14 cellular contexts compared by ENCODE assay signal in the genomic region with DNA sequence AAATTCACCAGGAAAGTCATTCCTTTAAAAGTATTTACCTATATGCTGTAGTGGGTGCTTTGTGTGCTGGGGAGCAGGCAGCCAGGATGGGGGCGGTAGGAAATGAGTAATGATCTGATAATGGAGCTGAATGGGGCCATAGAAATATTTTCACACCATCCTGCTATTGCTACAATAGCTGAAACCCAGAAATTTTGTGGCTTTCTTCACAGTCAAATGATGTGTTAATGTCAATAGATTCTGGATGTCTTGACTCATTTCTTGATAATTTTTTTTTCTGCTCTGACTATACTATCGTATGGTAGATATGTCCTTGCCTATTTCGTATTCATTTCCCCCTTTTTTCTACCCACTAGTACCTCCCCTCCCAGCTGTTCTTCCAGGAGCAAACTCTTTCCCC. TPM values are rescaled to one million over a fixed set of nuclear protein-coding genes. Genes with fewer than 3 reads are reported as not detected.
DNase-seq lines count a peak whose midpoint lies in the region; ATAC-seq and TF ChIP-seq lines count a peak whose summit lies in the region.
"Had no signal": no experiment of that assay in that cellular context is flagged by ENCODE, and none has a peak within 500 bp of the region (broad histone marks: within the 10 kb centered on the region; RNA-seq: fewer than 3 reads in every experiment).

No MANE protein-coding gene starts in this region.

- no peaks in the 10 kb centered on the region for H3K4me1 Mint-ChIP-seq in activated T-helper 17 cell treated with anti-CD3 and anti-CD28 coated beads, Interleukin-2, amount 50 U/mL, for 72 hours
- H3K4me1 Mint-ChIP-seq in WTC11, result peaks cover 21% of the 10 kb centered on the region

- no peak for DNase-seq in COR-L47 (lab: John Stamatoyannopoulos, UW)
- no peak for DNase-seq in aorta
- DNase-seq in WTC11 (ENCODE audit: low spot score), result no peak
- DNase-seq in GOT3 (lab: John Stamatoyannopoulos, UW), result no peak
- DNase-seq: DMS153; naive B cell; NCI-H146; SHP77; stimulated activated CD4-positive, alpha-beta T cell treated with anti-CD3 and anti-CD28 coated beads, Interleukin-4, amount 100 ng/mL, for 1 hour had no signal

- no peaks in the 10 kb centered on the region for H3K36me3 Mint-ChIP-seq in activated T-helper 17 cell treated with anti-CD3 and anti-CD28 coated beads, Interleukin-2, amount 50 U/mL, for 72 hours (ENCODE audit: low read depth)
- H3K36me3 Mint-ChIP-seq in WTC11, result no peaks in the 10 kb centered on the region
- H3K36me3 Mint-ChIP-seq: naive B cell had no signal

- no peaks in the 10 kb centered on the region for H3K27me3 Mint-ChIP-seq in activated T-helper 17 cell treated with anti-CD3 and anti-CD28 coated beads, Interleukin-2, amount 50 U/mL, for 72 hours
- H3K27me3 Mint-ChIP-seq in WTC11 (ENCODE audit: low read depth), result no peaks in the 10 kb centered on the region

- H3K27ac ChIP-seq in aorta (ENCODE audit: low read depth in 1 of 2, low read length in 2 of 2), result no peak overlapping the region

- no peak overlapping the region for H3K27ac Mint-ChIP-seq in activated T-helper 17 cell treated with anti-CD3 and anti-CD28 coated beads, Interleukin-2, amount 50 U/mL, for 72 hours
- H3K27ac Mint-ChIP-seq in WTC11, result no peak overlapping the region
- H3K27ac Mint-ChIP-seq: dendritic cell treated with granulocyte-macrophage colony-stimulating factor and Interleukin-4, amounts not matched to agents 40 ng/mL and 50 ng/mL, for 4 days had no signal

- no peaks in the 10 kb centered on the region for H3K36me3 ChIP-seq in aorta (ENCODE audit: control insufficient read depth in 1 of 2, insufficient read depth in 2 of 2, low read length in 1 of 2)

- H3K9me3 Mint-ChIP-seq in activated T-helper 17 cell treated with anti-CD3 and anti-CD28 coated beads, Interleukin-2, amount 50 U/mL, for 72 hours, result no peaks in the 10 kb centered on the region
- no peaks in the 10 kb centered on the region for H3K9me3 Mint-ChIP-seq in WTC11
- H3K9me3 Mint-ChIP-seq: dendritic cell treated with granulocyte-macrophage colony-stimulating factor and Interleukin-4, amounts not matched to agents 40 ng/mL and 50 ng/mL, for 4 days; naive B cell had no signal

- H3K9me3 ChIP-seq in aorta (ENCODE audit: control insufficient read depth, low read length), result no peaks in the 10 kb centered on the region

- POLR2A ChIA-PET in WTC11 (lab: Charles Lee), result interaction anchor here (0.5 kb wide), 1 partner anchor 189 kb away, joined by 4 read pairs; no protein-coding TSS in a partner anchor

- no peak for TF ChIP-seq CTCF in WTC11 (IDR thresholded peaks at IDR 0.05)

- ATAC-seq in GM18499 (IDR thresholded peaks at IDR 0.05; ENCODE audit: insufficient read depth, unreplicated experiment) (peak; percentile 91), GM19455 (IDR thresholded peaks at IDR 0.05; ENCODE audit: unreplicated experiment) (peak; percentile 81), HG02970 (IDR thresholded peaks at IDR 0.05; ENCODE audit: low FRiP score, unreplicated experiment) (peak; percentile 79), aorta (ENCODE audit: low FRiP score) (no peak), WTC11 (no peak)
- peak; percentile 68 for ATAC-seq in activated T-helper 17 cell treated with anti-CD3 and anti-CD28 coated beads, Interleukin-2, amount 50 U/mL, for 72 hours (replicated peaks)

- WGBS in aorta, 2 donors, result 68 to 72% methylated on average over 3 of the region's 3 CpGs

- no peaks in the 10 kb centered on the region for H3K4me1 ChIP-seq in aorta (ENCODE audit: control insufficient read depth in 1 of 2, insufficient read depth in 2 of 2, low read length in 2 of 2)

- CTCF ChIA-PET in WTC11 (lab: Charles Lee), result interaction anchor here (1.0 kb wide), 1 partner anchor 16 kb away, joined by 4 read pairs; no protein-coding TSS in a partner anchor

- H3K27me3 ChIP-seq in aorta (ENCODE audit: control insufficient read depth in 1 of 2, insufficient read depth in 2 of 2, low read length in 1 of 2), result no peaks in the 10 kb centered on the region

- H3K4me3 Mint-ChIP-seq in activated T-helper 17 cell treated with anti-CD3 and anti-CD28 coated beads, Interleukin-2, amount 50 U/mL, for 72 hours, result no peak overlapping the region
- H3K4me3 Mint-ChIP-seq in WTC11, result no peak overlapping the region
- H3K4me3 Mint-ChIP-seq: dendritic cell treated with granulocyte-macrophage colony-stimulating factor and Interleukin-4, amounts not matched to agents 40 ng/mL and 50 ng/mL, for 4 days; naive B cell had no signal

- no peak overlapping the region for H3K4me3 ChIP-seq in aorta (ENCODE audit: low read length in 2 of 2)

- intact Hi-C loops in aorta (cut with DNase I), result no loop called here

TF ChIP-seq in WTC11, 78 proteins besides CTCF, POLR2A, EP300 and RAD21:
- TF ChIP-seq TEAD1 (CRISPR knock-in tag; IDR thresholded peaks at IDR 0.05) (no peak), MYBL2 (CRISPR knock-in tag; IDR thresholded peaks at IDR 0.05) (no peak), ZNF121 (CRISPR knock-in tag; IDR thresholded peaks at IDR 0.05) (no peak), NR3C1 (CRISPR knock-in tag; conservative IDR thresholded peaks at IDR 0.05; ENCODE audit: low read depth) (no peak), ZNF138 (CRISPR knock-in tag; conservative IDR thresholded peaks at IDR 0.05) (no peak), ZNF317 (CRISPR knock-in tag; IDR thresholded peaks at IDR 0.05; ENCODE audit: borderline replicate concordance, low read depth) (no peak), NFYB (CRISPR knock-in tag; conservative IDR thresholded peaks at IDR 0.05; ENCODE audit: low read depth) (no peak)
- TF ChIP-seq, protein P1, sequence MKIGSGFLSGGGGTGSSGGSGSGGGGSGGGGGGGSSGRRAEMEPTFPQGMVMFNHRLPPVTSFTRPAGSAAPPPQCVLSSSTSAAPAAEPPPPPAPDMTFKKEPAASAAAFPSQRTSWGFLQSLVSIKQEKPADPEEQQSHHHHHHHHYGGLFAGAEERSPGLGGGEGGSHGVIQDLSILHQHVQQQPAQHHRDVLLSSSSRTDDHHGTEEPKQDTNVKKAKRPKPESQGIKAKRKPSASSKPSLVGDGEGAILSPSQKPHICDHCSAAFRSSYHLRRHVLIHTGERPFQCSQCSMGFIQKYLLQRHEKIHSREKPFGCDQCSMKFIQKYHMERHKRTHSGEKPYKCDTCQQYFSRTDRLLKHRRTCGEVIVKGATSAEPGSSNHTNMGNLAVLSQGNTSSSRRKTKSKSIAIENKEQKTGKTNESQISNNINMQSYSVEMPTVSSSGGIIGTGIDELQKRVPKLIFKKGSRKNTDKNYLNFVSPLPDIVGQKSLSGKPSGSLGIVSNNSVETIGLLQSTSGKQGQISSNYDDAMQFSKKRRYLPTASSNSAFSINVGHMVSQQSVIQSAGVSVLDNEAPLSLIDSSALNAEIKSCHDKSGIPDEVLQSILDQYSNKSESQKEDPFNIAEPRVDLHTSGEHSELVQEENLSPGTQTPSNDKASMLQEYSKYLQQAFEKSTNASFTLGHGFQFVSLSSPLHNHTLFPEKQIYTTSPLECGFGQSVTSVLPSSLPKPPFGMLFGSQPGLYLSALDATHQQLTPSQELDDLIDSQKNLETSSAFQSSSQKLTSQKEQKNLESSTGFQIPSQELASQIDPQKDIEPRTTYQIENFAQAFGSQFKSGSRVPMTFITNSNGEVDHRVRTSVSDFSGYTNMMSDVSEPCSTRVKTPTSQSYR (CRISPR knock-in tag; IDR thresholded peaks at IDR 0.05), result no peak
- TF ChIP-seq, protein P2, sequence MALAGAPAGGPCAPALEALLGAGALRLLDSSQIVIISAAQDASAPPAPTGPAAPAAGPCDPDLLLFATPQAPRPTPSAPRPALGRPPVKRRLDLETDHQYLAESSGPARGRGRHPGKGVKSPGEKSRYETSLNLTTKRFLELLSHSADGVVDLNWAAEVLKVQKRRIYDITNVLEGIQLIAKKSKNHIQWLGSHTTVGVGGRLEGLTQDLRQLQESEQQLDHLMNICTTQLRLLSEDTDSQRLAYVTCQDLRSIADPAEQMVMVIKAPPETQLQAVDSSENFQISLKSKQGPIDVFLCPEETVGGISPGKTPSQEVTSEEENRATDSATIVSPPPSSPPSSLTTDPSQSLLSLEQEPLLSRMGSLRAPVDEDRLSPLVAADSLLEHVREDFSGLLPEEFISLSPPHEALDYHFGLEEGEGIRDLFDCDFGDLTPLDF (CRISPR knock-in tag; IDR thresholded peaks at IDR 0.05), result no peak
- TF ChIP-seq, protein P3, sequence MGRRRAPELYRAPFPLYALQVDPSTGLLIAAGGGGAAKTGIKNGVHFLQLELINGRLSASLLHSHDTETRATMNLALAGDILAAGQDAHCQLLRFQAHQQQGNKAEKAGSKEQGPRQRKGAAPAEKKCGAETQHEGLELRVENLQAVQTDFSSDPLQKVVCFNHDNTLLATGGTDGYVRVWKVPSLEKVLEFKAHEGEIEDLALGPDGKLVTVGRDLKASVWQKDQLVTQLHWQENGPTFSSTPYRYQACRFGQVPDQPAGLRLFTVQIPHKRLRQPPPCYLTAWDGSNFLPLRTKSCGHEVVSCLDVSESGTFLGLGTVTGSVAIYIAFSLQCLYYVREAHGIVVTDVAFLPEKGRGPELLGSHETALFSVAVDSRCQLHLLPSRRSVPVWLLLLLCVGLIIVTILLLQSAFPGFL (CRISPR knock-in tag; IDR thresholded peaks at IDR 0.05; ENCODE audit: borderline replicate concordance), result no peak
- TF ChIP-seq, protein P4, sequence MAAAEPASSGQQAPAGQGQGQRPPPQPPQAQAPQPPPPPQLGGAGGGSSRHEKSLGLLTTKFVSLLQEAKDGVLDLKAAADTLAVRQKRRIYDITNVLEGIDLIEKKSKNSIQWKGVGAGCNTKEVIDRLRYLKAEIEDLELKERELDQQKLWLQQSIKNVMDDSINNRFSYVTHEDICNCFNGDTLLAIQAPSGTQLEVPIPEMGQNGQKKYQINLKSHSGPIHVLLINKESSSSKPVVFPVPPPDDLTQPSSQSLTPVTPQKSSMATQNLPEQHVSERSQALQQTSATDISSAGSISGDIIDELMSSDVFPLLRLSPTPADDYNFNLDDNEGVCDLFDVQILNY (CRISPR knock-in tag; IDR thresholded peaks at IDR 0.05), result no peak

RNA-seq across cellular contexts. Expression of a gene that starts 59.5 kb away (rescaled TPM):
- not detected for total RNA-seq in activated T-helper 17 cell treated with anti-CD3 and anti-CD28 coated beads, Interleukin-2, amount 50 U/mL, for 72 hours
- total RNA-seq in aorta (1 to 10 TPM in 1 of 2 donors, under 1 TPM in 1; 0.96 to 1.2 TPM), WTC11 (2021) (4.1 to 8.7 TPM (median 4.5 TPM) in 3 replicates)
- under 1 TPM; 0.25 to 0.43 TPM for polyA plus RNA-seq in aorta

Comparison
In these comparisons a context has a peak if more than half of its experiments do, and no peak if none do; other contexts are left out.
1. ATAC-seq: peak in GM18499 (single experiment), GM19455 (single experiment), HG02970 (single experiment) and activated T-helper 17 cell treated with anti-CD3 and anti-CD28 coated beads, Interleukin-2, amount 50 U/mL, for 72 hours (single experiment); none in aorta (single experiment) and WTC11 (single experiment).